In the genomic region with DNA sequence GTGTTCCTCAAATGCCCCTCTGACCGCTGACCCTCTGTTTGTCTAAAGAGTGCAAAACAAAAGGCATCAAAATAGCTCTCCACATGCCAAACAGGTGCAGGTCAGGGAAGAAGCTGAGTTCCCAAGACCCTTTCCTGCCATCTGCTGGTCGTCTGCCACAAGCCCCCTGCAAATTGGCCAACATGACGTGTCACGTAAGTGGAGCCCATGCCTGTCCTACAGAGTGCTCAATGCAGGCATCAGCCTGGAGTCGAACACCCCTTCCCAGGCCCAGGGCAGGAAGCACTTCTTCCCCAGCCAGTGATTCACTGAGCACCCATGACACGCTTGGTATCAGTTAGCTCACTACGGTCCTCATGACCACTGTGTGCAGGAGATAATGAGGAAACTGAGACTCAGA, we compare ENCODE assay signal across 8 cellular contexts. TPM values are rescaled to one million over a fixed set of nuclear protein-coding genes. Genes with fewer than 3 reads are reported as not detected.
DNase-seq lines count a peak whose midpoint lies in the region; ATAC-seq and TF ChIP-seq lines count a peak whose summit lies in the region.

No MANE protein-coding gene starts in this region.

- no peak overlapping the region for H3K27ac ChIP-seq in hepatocyte

- no peak for ATAC-seq in HG02840 (IDR thresholded peaks at IDR 0.05; ENCODE audit: low FRiP score, unreplicated experiment)
- ATAC-seq in HG03095 (IDR thresholded peaks at IDR 0.05; ENCODE audit: unreplicated experiment), result no peak
- ATAC-seq in GM19035 (IDR thresholded peaks at IDR 0.05; ENCODE audit: unreplicated experiment), result no peak
- ATAC-seq in GM21360 (IDR thresholded peaks at IDR 0.05; ENCODE audit: unreplicated experiment), result no peak

- TF ChIP-seq CTCF in GM12873 (IDR thresholded peaks at IDR 0.05; ENCODE audit: insufficient read depth, low read depth, low read length, missing control alignments) (peak; percentile 22), hepatocyte (IDR thresholded peaks at IDR 0.05; ENCODE audit: poor library complexity) (peak; percentile 47)

- WGBS in hepatocyte (ENCODE audit: low lambda C conversion rate, missing lambda C conversion rate), result 44% methylated on average over 7 of the region's 7 CpGs

- H3K4me1 ChIP-seq in hepatocyte (ENCODE audit: insufficient read depth), result no peaks in the 10 kb centered on the region

- H2AFZ ChIP-seq in hepatocyte, result no peak overlapping the region

- H3K4me2 ChIP-seq in hepatocyte, result no peak overlapping the region

- no peak overlapping the region for H3K4me3 ChIP-seq in hepatocyte

- H3K79me2 ChIP-seq in hepatocyte, result no peaks in the 10 kb centered on the region

- peak; percentile 28 for DNase-seq in CD1c-positive myeloid dendritic cell (ENCODE audit: extremely low spot score)
- peak; percentile 11 for DNase-seq in RPMI7951 (ENCODE audit: low read depth)
- DNase-seq in hepatocyte (ENCODE audit: low spot score), result peak; percentile 48

- no peaks in the 10 kb centered on the region for H3K36me3 ChIP-seq in hepatocyte (replicated peaks; ENCODE audit: insufficient read depth, low read depth)

- no peaks in the 10 kb centered on the region for H3K9me3 ChIP-seq in hepatocyte (ENCODE audit: low read depth)

- no peaks in the 10 kb centered on the region for H3K9me2 ChIP-seq in hepatocyte (replicated peaks; ENCODE audit: insufficient read depth)

- no peaks in the 10 kb centered on the region for H3K27me3 ChIP-seq in hepatocyte

- H4K20me1 ChIP-seq in hepatocyte (ENCODE audit: insufficient read depth, poor library complexity, severe bottlenecking), result no peaks in the 10 kb centered on the region

RNA-seq across cellular contexts. Expression of a gene that starts 14.1 kb away (rescaled TPM):
- not detected in 2 replicates for total RNA-seq in RPMI7951 (2014; rRNA removed; shearing (Covaris generic))
- total RNA-seq in hepatocyte, result 0.13 TPM in 1 of 2 replicates, not detected in the other
- polyA plus RNA-seq in hepatocyte, result 0.69 TPM in 1 of 2 replicates, not detected in the other

RNA-seq across cellular contexts. Expression of a gene that starts 34.4 kb away (rescaled TPM):
- 6.8 and 11.1 TPM in 2 replicates for total RNA-seq in RPMI7951 (2014; rRNA removed; shearing (Covaris generic))
- total RNA-seq in hepatocyte, result 19.2 and 23.5 TPM in 2 replicates
- 20.1 and 26.8 TPM in 2 replicates for polyA plus RNA-seq in hepatocyte

RNA-seq across cellular contexts. Expression of a gene that starts 53.4 kb away (rescaled TPM):
- total RNA-seq in RPMI7951 (2014; rRNA removed; shearing (Covaris generic)), result 14.5 and 16.5 TPM in 2 replicates
- 24.0 and 30.6 TPM in 2 replicates for total RNA-seq in hepatocyte
- polyA plus RNA-seq in hepatocyte, result 45.6 and 54.7 TPM in 2 replicates
